In genomic region chr16:23061669-23062068, GRCh38 we compare ENCODE assay signal across 2 cellular contexts.
TF ChIP-seq lines count a peak whose summit lies in the region.

No MANE protein-coding gene starts in this region.

TF ChIP-seq in A549, 52 proteins besides CTCF, POLR2A, EP300 and RAD21:
- no peak for TF ChIP-seq NFE2L2 (conservative IDR thresholded peaks at IDR 0.05; ENCODE audit: low read length)
- no peak for TF ChIP-seq TP53 (CRISPR knock-in tag; IDR thresholded peaks at IDR 0.05)
- no peak for TF ChIP-seq HMGXB4 (CRISPR knock-in tag; IDR thresholded peaks at IDR 0.05; ENCODE audit: borderline replicate concordance)
- no peak for TF ChIP-seq KDM5A (IDR thresholded peaks at IDR 0.05)
- TF ChIP-seq FOXS1 (CRISPR knock-in tag; IDR thresholded peaks at IDR 0.05): no peak
- no peak for TF ChIP-seq ZSCAN20 (CRISPR knock-in tag; IDR thresholded peaks at IDR 0.05)
- no peak for TF ChIP-seq ZFP36 (IDR thresholded peaks at IDR 0.05; ENCODE audit: borderline replicate concordance, partially characterized antibody)
- TF ChIP-seq, protein P1, sequence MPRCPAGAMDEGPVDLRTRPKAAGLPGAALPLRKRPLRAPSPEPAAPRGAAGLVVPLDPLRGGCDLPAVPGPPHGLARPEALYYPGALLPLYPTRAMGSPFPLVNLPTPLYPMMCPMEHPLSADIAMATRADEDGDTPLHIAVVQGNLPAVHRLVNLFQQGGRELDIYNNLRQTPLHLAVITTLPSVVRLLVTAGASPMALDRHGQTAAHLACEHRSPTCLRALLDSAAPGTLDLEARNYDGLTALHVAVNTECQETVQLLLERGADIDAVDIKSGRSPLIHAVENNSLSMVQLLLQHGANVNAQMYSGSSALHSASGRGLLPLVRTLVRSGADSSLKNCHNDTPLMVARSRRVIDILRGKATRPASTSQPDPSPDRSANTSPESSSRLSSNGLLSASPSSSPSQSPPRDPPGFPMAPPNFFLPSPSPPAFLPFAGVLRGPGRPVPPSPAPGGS (IDR thresholded peaks at IDR 0.05): no peak
- TF ChIP-seq HEYL (CRISPR knock-in tag; IDR thresholded peaks at IDR 0.05): no peak
- no peak for TF ChIP-seq MAZ (IDR thresholded peaks at IDR 0.05; ENCODE audit: borderline replicate concordance, low read depth, low read length)
- no peak for TF ChIP-seq CBX8 (IDR thresholded peaks at IDR 0.05)

TF ChIP-seq in H1, 55 proteins besides CTCF, POLR2A, EP300 and RAD21:
- TF ChIP-seq JUND (IDR thresholded peaks at IDR 0.05; ENCODE audit: low read length): no peak
- no peak for TF ChIP-seq JUN (IDR thresholded peaks at IDR 0.05; ENCODE audit: low read depth, low read length)
- TF ChIP-seq SP1 (IDR thresholded peaks at IDR 0.05; ENCODE audit: low read depth, low read length): no peak
- TF ChIP-seq RFX5 (IDR thresholded peaks at IDR 0.05; ENCODE audit: borderline replicate concordance, low read depth, low read length): no peak
- no peak for TF ChIP-seq ATF3 (IDR thresholded peaks at IDR 0.05; ENCODE audit: insufficient read depth, low read depth, low read length)
- no peak for TF ChIP-seq SP2 (IDR thresholded peaks at IDR 0.05; ENCODE audit: low read length)
- no peak for TF ChIP-seq GTF2F1 (IDR thresholded peaks at IDR 0.05; ENCODE audit: borderline replicate concordance, low read depth, low read length)
- TF ChIP-seq HDAC2 (IDR thresholded peaks at IDR 0.05; ENCODE audit: borderline replicate concordance in 1 of 2, low read depth in 2 of 2, low read length in 2 of 2): no peak
- TF ChIP-seq SP4 (IDR thresholded peaks at IDR 0.05; ENCODE audit: low read length): no peak
- TF ChIP-seq HDAC6 (IDR thresholded peaks at IDR 0.05; ENCODE audit: low read depth, low read length): no peak
